In the genomic region with DNA sequence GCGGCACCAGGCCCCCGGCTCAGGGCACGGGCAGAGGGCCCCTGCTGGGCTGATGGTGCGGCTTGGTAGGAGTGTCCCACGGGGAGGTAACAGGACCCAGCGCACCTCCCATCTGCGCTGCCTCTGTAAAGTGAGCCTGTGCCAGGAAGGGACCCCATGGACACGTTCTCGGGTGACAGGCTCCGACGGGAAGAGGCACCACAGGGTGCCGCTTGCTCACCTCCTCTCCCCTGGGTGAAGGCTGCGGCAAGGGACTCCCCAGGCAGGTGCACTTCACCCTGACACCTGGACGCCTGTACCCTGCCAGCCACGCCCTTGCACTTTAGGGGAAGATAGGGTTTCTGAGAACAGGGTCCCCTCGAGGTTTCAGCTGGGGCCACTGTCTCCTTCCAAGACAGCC, we compare ENCODE assay signal across 24 cellular contexts. TPM values are rescaled to one million over a fixed set of nuclear protein-coding genes. Genes with fewer than 3 reads are reported as not detected.
DNase-seq lines count a peak whose midpoint lies in the region; ATAC-seq and TF ChIP-seq lines count a peak whose summit lies in the region.
"Had no signal": no experiment of that assay in that cellular context is flagged by ENCODE, and none has a peak within 500 bp of the region (broad histone marks: within the 10 kb centered on the region; RNA-seq: fewer than 3 reads in every experiment).

No MANE protein-coding gene starts in this region.

- BruUV-seq in OCI-LY7 (replicated peaks; lab: Mats Ljungman, UMichigan) = no TSS peak

- peaks cover 40% of the 10 kb centered on the region for H3K4me1 ChIP-seq in OCI-LY7 (ENCODE audit: insufficient read depth, low read length, poor library complexity, severe bottlenecking)
- peaks cover 19% of the 10 kb centered on the region for H3K4me1 ChIP-seq in lower lobe of right lung
- H3K4me1 ChIP-seq: heart left ventricle, uterus had no signal

- no peaks in the 10 kb centered on the region for H3K4me1 Mint-ChIP-seq in natural killer cell treated with Interleukin-12 subunit alpha and Interleukin-12 subunit beta and Interleukin-15 and Interleukin-18, amount 100 ng/mL, for 72 hours (ENCODE audit: low read depth in 2 of 2)
- H3K4me1 Mint-ChIP-seq in natural killer cell = no peaks in the 10 kb centered on the region
- H3K4me1 Mint-ChIP-seq: T-helper 17 cell had no signal

- no peaks in the 10 kb centered on the region for H3K36me3 Mint-ChIP-seq in natural killer cell treated with Interleukin-12 subunit alpha and Interleukin-12 subunit beta and Interleukin-15 and Interleukin-18, amount 100 ng/mL, for 72 hours
- H3K36me3 Mint-ChIP-seq in natural killer cell = no peaks in the 10 kb centered on the region

- H3K9me3 Mint-ChIP-seq in natural killer cell treated with Interleukin-12 subunit alpha and Interleukin-12 subunit beta and Interleukin-15 and Interleukin-18, amount 100 ng/mL, for 72 hours = no peaks in the 10 kb centered on the region
- no peaks in the 10 kb centered on the region for H3K9me3 Mint-ChIP-seq in natural killer cell

- POLR2A ChIA-PET in OCI-LY7 (lab: Charles Lee) = no interaction called here

- peak; percentile 54 for DNase-seq in natural killer cell treated with Interleukin-12 subunit alpha and Interleukin-12 subunit beta and Interleukin-15 and Interleukin-18, amount 100 ng/mL, for 72 hours (ENCODE audit: low spot score)
- no peak for DNase-seq in natural killer cell
- DNase-seq in OCI-LY7 (ENCODE audit: low spot score) = peak; percentile 49
- DNase-seq in lower lobe of right lung = peak; percentile 24
- DNase-seq in stimulated activated CD4-positive, alpha-beta T cell treated with anti-CD3 and anti-CD28 coated beads, Interleukin-2, amount 100 ng/mL, for 24 hours = no peak
- DNase-seq: activated CD4-positive, alpha-beta T cell treated with anti-CD3 and anti-CD28 coated beads for 4 hours; activated naive CD4-positive, alpha-beta T cell treated with anti-CD3 and anti-CD28 coated beads for 36 hours; C1 segment of cervical spinal cord; DMS 273 treated with DMSO at 0.1 percent for 48 hours; effector CD4-positive, alpha-beta T cell; heart left ventricle; NCI-H2029; NCI-H524 treated with DMSO at 0.1 percent for 48 hours; stimulated activated CD4-positive, alpha-beta T cell treated with anti-CD3 and anti-CD28 coated beads, Interleukin-4, amount 100 ng/mL, for 24 hours; stimulated activated naive CD8-positive, alpha-beta T cell treated with anti-CD3 and anti-CD28 coated beads, Interleukin-15, Interleukin-2, amounts not matched to agents 100 U/mL and 50 U/mL, for 24 hours; T-helper 17 cell; uterus had no signal

- no peak overlapping the region for H3K4me3 Mint-ChIP-seq in natural killer cell treated with Interleukin-12 subunit alpha and Interleukin-12 subunit beta and Interleukin-15 and Interleukin-18, amount 100 ng/mL, for 72 hours
- no peak overlapping the region for H3K4me3 Mint-ChIP-seq in natural killer cell
- H3K4me3 Mint-ChIP-seq: activated naive CD4-positive, alpha-beta T cell treated with anti-CD3 and anti-CD28 coated beads for 36 hours; T-helper 17 cell had no signal

- H2AFZ ChIP-seq in OCI-LY7 (ENCODE audit: low read length) = no peak overlapping the region

- H3K27me3 Mint-ChIP-seq in natural killer cell treated with Interleukin-12 subunit alpha and Interleukin-12 subunit beta and Interleukin-15 and Interleukin-18, amount 100 ng/mL, for 72 hours = no peaks in the 10 kb centered on the region
- H3K27me3 Mint-ChIP-seq in natural killer cell (ENCODE audit: low read depth in 2 of 2) = peaks cover 0 to 8% of the 10 kb centered on the region in 2 donors

- intact Hi-C loops in natural killer cell (cut with micrococcal nuclease) (no loop called here), OCI-LY7 (cut with micrococcal nuclease; ENCODE audit: unreplicated experiment) (loop anchor here (5.0 kb wide), 2 partner anchors 168 to 218 kb away; no protein-coding TSS in a partner anchor), lower lobe of right lung (cut with DNase I) (no loop called here)

- H3K4me2 ChIP-seq in OCI-LY7 (ENCODE audit: low read length) = peak overlapping the region; percentile 22; the same call in 1 of the 2 replicates
- H3K4me2 ChIP-seq: KMS-11 had no signal

- CTCF ChIA-PET in OCI-LY7 (lab: Charles Lee; ENCODE audit: unreplicated experiment) = no interaction called here

- H3K9me2 ChIP-seq in OCI-LY7 (ENCODE audit: insufficient read depth, low read length) = no peaks in the 10 kb centered on the region

- H3K9me3 ChIP-seq in OCI-LY7 (ENCODE audit: low read length) (peaks cover 4% of the 10 kb centered on the region; the same call in 1 of the 2 replicates), lower lobe of right lung (no peaks in the 10 kb centered on the region)
- H3K9me3 ChIP-seq: heart left ventricle, thoracic aorta, uterus had no signal

- ATAC-seq in natural killer cell treated with Interleukin-12 subunit alpha and Interleukin-12 subunit beta and Interleukin-15 and Interleukin-18, amount 100 ng/mL, for 72 hours = no peak
- ATAC-seq in natural killer cell (no peak), lower lobe of right lung (no peak), HG02870 (IDR thresholded peaks at IDR 0.05; ENCODE audit: unreplicated experiment) (no peak), GM21381 (IDR thresholded peaks at IDR 0.05; ENCODE audit: unreplicated experiment) (no peak), HG03354 (IDR thresholded peaks at IDR 0.05; ENCODE audit: poor library complexity, severe bottlenecking, unreplicated experiment) (no peak)
- ATAC-seq: stimulated activated naive CD8-positive, alpha-beta T cell treated with anti-CD3 and anti-CD28 coated beads, Interleukin-15, Interleukin-2, amounts not matched to agents 100 U/mL and 50 U/mL, for 24 hours; T-helper 17 cell had no signal

- no peak overlapping the region for H3K27ac Mint-ChIP-seq in natural killer cell treated with Interleukin-12 subunit alpha and Interleukin-12 subunit beta and Interleukin-15 and Interleukin-18, amount 100 ng/mL, for 72 hours
- H3K27ac Mint-ChIP-seq in natural killer cell = no peak overlapping the region
- H3K27ac Mint-ChIP-seq: activated naive CD4-positive, alpha-beta T cell treated with anti-CD3 and anti-CD28 coated beads for 36 hours; T-helper 17 cell had no signal

- no peaks in the 10 kb centered on the region for H3K79me2 ChIP-seq in OCI-LY7 (ENCODE audit: insufficient read depth, low read depth, low read length)

- no peaks in the 10 kb centered on the region for H3K27me3 ChIP-seq in lower lobe of right lung (ENCODE audit: low read depth)
- H3K27me3 ChIP-seq: uterus had no signal

- no peak for TF ChIP-seq CTCF in natural killer cell (IDR thresholded peaks at IDR 0.05)
- TF ChIP-seq CTCF in OCI-LY7 (conservative IDR thresholded peaks at IDR 0.05; ENCODE audit: low read length) = no peak
- no peak for TF ChIP-seq CTCF in lower lobe of right lung (IDR thresholded peaks at IDR 0.05)

- no peaks in the 10 kb centered on the region for H4K20me1 ChIP-seq in OCI-LY7 (ENCODE audit: insufficient read depth, low read length)

- H3K36me3 ChIP-seq in OCI-LY7 (ENCODE audit: insufficient read depth, low read length) (no peaks in the 10 kb centered on the region), lower lobe of right lung (no peaks in the 10 kb centered on the region)
- H3K36me3 ChIP-seq: heart left ventricle, thoracic aorta, uterus had no signal

- H3K4me3 ChIP-seq in OCI-LY7 (ENCODE audit: low read depth, low read length, poor library complexity, severe bottlenecking) (no peak overlapping the region), lower lobe of right lung (no peak overlapping the region)
- H3K4me3 ChIP-seq: heart left ventricle, SK-N-MC, thoracic aorta, uterus had no signal

- no peak overlapping the region for H3K27ac ChIP-seq in OCI-LY7 (ENCODE audit: low read depth, low read length, poor library complexity, severe bottlenecking)
- H3K27ac ChIP-seq in lower lobe of right lung = no peak overlapping the region
- H3K27ac ChIP-seq: heart left ventricle, KMS-11, SK-N-MC, thoracic aorta, uterus had no signal

RNA-seq across cellular contexts. Expression of a gene that starts 48.1 kb away (rescaled TPM):
- total RNA-seq in natural killer cell treated with Interleukin-12 subunit alpha and Interleukin-12 subunit beta and Interleukin-15 and Interleukin-18, amount 100 ng/mL, for 72 hours = under 1 TPM in 1 of 2 donors, not detected in 1; 0.11 TPM
- total RNA-seq in natural killer cell (1 to 10 TPM in 1 of 3 donors, not detected in 2; 4.9 TPM), OCI-LY7 (2022) (not detected in 2 replicates), lower lobe of right lung (59.8 TPM)
- not detected in 2 replicates for total RNA-seq in OCI-LY7 (2014; rRNA removed; shearing (Covaris generic))
- total RNA-seq: activated CD8-positive, alpha-beta memory T cell treated with anti-CD3 and anti-CD28 coated beads for 36 hours; activated naive CD4-positive, alpha-beta T cell treated with anti-CD3 and anti-CD28 coated beads for 36 hours had no signal

Comparison
In these comparisons a context has a peak if more than half of its experiments do, and no peak if none do; other contexts are left out.
1. DNase-seq: peak in natural killer cell treated with Interleukin-12 subunit alpha and Interleukin-12 subunit beta and Interleukin-15 and Interleukin-18, amount 100 ng/mL, for 72 hours (single experiment), OCI-LY7 (single experiment) and lower lobe of right lung (single experiment); none in natural killer cell (single experiment) and stimulated activated CD4-positive, alpha-beta T cell treated with anti-CD3 and anti-CD28 coated beads, Interleukin-2, amount 100 ng/mL, for 24 hours (0 of 2).
2. RNA of a gene that starts 48.1 kb away (total RNA-seq): 59.8 TPM in lower lobe of right lung (single experiment); 0.11 TPM in natural killer cell treated with Interleukin-12 subunit alpha and Interleukin-12 subunit beta and Interleukin-15 and Interleukin-18, amount 100 ng/mL, for 72 hours, 4.9 TPM in natural killer cell and not detected in OCI-LY7; every median in the first group is over 10 times any median in the second.